10 cellular contexts compared by ENCODE assay signal in genomic region chr5:143399616-143400540, GRCh38. TPM values are rescaled to one million over a fixed set of nuclear protein-coding genes. Genes with fewer than 3 reads are reported as not detected.
DNase-seq lines count a peak whose midpoint lies in the region; ATAC-seq and TF ChIP-seq lines count a peak whose summit lies in the region.
"Had no signal": no experiment of that assay in that cellular context is flagged by ENCODE, and none has a peak within 500 bp of the region (broad histone marks: within the 10 kb centered on the region; RNA-seq: fewer than 3 reads in every experiment).

No MANE protein-coding gene starts in this region.

- H3K4me1 Mint-ChIP-seq in endodermal cell (peaks cover 55% of the 10 kb centered on the region), progenitor cell of endocrine pancreas (ENCODE audit: low read depth) (peaks cover 24% of the 10 kb centered on the region)

- H3K4me3 ChIP-seq in OCI-LY3 (ENCODE audit: low read length) (peak overlapping the region; percentile 99), endodermal cell (ENCODE audit: low read length) (peak overlapping the region; percentile 89)

- TF ChIP-seq CTCF in OCI-LY3 (IDR thresholded peaks at IDR 0.05; ENCODE audit: low read depth, low read length) (no peak), endodermal cell (conservative IDR thresholded peaks at IDR 0.05) (no peak), progenitor cell of endocrine pancreas (IDR thresholded peaks at IDR 0.05; ENCODE audit: unreplicated experiment) (no peak)

- H3K36me3 Mint-ChIP-seq in endodermal cell (ENCODE audit: low read depth) (peaks cover 13% of the 10 kb centered on the region), progenitor cell of endocrine pancreas (ENCODE audit: insufficient read depth) (no peaks in the 10 kb centered on the region)

- H3K9me3 ChIP-seq in OCI-LY3 (ENCODE audit: insufficient read depth, low read length) (no peaks in the 10 kb centered on the region; the same call in 1 of the 2 replicates), endodermal cell (ENCODE audit: control insufficient read depth, low read length) (no peaks in the 10 kb centered on the region)

- H3K27me3 Mint-ChIP-seq in endodermal cell (ENCODE audit: insufficient read depth) (peaks cover 22% of the 10 kb centered on the region), progenitor cell of endocrine pancreas (peaks cover 40% of the 10 kb centered on the region)

- H3K9ac ChIP-seq in OCI-LY3 (ENCODE audit: low read length) (peak overlapping the region; percentile 86), endodermal cell (ENCODE audit: extremely low read depth, low read length, poor library complexity, severe bottlenecking) (no peak overlapping the region)

- peaks cover 12% of the 10 kb centered on the region; the same call in 1 of the 2 replicates for H4K20me1 ChIP-seq in OCI-LY3 (ENCODE audit: insufficient read depth, low read length)

- WGBS in endodermal cell (ENCODE audit: insufficient coverage in 1 of 2, insufficient read length in 1 of 2), 2 experiments: 86 to 91% methylated on average over 10 to 12 of the region's 12 CpGs

- no peaks in the 10 kb centered on the region for H3K27me3 ChIP-seq in OCI-LY3 (ENCODE audit: low read depth, low read length)
- no peaks in the 10 kb centered on the region for H3K27me3 ChIP-seq in endodermal cell (ENCODE audit: control insufficient read depth, insufficient read depth, low read length, poor library complexity, severe bottlenecking)
- H3K27me3 ChIP-seq: adrenal gland had no signal

- no peaks in the 10 kb centered on the region for H3K9me3 Mint-ChIP-seq in endodermal cell
- H3K9me3 Mint-ChIP-seq in progenitor cell of endocrine pancreas (ENCODE audit: low read depth): no peaks in the 10 kb centered on the region

- H3K27ac Mint-ChIP-seq in endodermal cell: no peak overlapping the region
- H3K27ac Mint-ChIP-seq in progenitor cell of endocrine pancreas: no peak overlapping the region

- peaks cover 87% of the 10 kb centered on the region for H3K79me2 ChIP-seq in OCI-LY3 (ENCODE audit: low read length)

- peaks cover 4% of the 10 kb centered on the region for H3K4me1 ChIP-seq in OCI-LY3 (ENCODE audit: low read length)
- peaks cover 7% of the 10 kb centered on the region for H3K4me1 ChIP-seq in endodermal cell (ENCODE audit: control insufficient read depth, insufficient read depth, low read length)

- DNase-seq in DMS 273 (lab: John Stamatoyannopoulos, UW; ENCODE audit: unreplicated experiment): peak; percentile 46
- no peak for DNase-seq in endodermal cell
- no peak for DNase-seq in progenitor cell of endocrine pancreas (ENCODE audit: low spot score, unreplicated experiment)
- DNase-seq: NCI-H1105 had no signal

- no peak overlapping the region for H2AFZ ChIP-seq in OCI-LY3 (ENCODE audit: low read depth, low read length)

- peak overlapping the region; percentile 98 for H3K27ac ChIP-seq in OCI-LY3 (ENCODE audit: low read length)
- no peak overlapping the region for H3K27ac ChIP-seq in endodermal cell (ENCODE audit: low read depth, low read length)

- H3K36me3 ChIP-seq in OCI-LY3 (replicated peaks; ENCODE audit: low read depth, low read length) (peaks cover 25% of the 10 kb centered on the region), endodermal cell (ENCODE audit: control insufficient read depth, insufficient read depth, low read length) (peaks cover 8% of the 10 kb centered on the region)

- ATAC-seq in HG02981 (IDR thresholded peaks at IDR 0.05; ENCODE audit: unreplicated experiment) (no peak), GM18873 (IDR thresholded peaks at IDR 0.05; ENCODE audit: low FRiP score, unreplicated experiment) (no peak), GM19455 (IDR thresholded peaks at IDR 0.05; ENCODE audit: unreplicated experiment) (no peak), GM18858 (IDR thresholded peaks at IDR 0.05; ENCODE audit: unreplicated experiment) (no peak)

- H3K4me2 ChIP-seq in OCI-LY3 (ENCODE audit: low read length): peak overlapping the region; percentile 75

- no peak overlapping the region for H3K4me3 Mint-ChIP-seq in endodermal cell
- peak overlapping the region; percentile 37 for H3K4me3 Mint-ChIP-seq in progenitor cell of endocrine pancreas (ENCODE audit: low read depth)

RNA-seq across cellular contexts. Expression of gene NR3C1, which starts 3.6 kb away (rescaled TPM):
- 10 to 100 TPM in 1 of 2 donors, 1 to 10 TPM in 1; 9.5 to 20.5 TPM for total RNA-seq in endodermal cell
- 5.1 TPM for polyA plus RNA-seq in endodermal cell (2013, experiment 1 of 2)
- 4.6 TPM for polyA plus RNA-seq in endodermal cell (2013, experiment 2 of 2)
- 6.1 and 6.7 TPM in 2 replicates for total RNA-seq in progenitor cell of endocrine pancreas
